ENCODE assay signal across 1 cellular context in the genomic region with DNA sequence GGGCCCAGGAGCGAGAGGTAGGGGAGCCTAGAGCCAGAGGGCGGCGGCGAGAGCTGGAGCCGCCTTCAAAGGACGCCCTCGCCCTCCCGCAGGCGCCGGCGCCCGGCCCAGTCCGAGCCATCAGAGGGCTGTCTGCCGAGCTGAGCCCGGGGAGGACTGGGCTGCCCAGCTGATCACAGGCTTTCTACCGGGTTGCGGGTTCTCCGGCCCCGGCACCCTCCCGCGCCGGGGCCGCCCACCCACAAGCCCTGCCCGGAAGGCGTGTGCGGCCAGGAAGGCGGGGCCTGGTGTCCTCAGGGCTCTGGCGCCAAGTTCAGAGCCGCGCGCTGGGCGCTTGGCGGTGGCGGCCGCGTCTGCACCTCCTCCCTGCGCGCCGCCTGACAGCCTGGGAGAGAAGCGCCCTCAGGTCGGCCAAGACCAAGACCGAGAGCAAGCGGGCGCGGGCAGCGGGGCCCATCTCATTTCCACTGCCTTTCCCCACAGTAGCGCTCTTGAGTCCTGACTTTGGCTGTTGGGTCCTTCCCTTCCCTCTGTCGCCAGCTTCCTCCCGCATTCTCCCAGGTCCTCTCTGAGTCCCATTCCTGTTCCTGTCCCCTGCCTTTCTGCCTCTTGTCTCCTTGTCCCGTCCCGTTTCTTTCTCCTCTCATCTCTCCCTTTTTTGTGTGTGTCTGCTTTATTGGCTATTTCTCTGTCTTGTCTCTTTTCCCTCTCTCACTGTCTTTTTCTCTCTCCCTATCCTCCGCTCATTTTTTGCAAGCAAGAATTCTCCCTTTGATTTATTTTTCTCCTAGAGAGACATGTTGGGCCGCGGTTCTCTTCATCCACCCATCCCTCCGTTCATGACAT.
TF ChIP-seq lines count a peak whose summit lies in the region.

No MANE protein-coding gene starts in this region.

TF ChIP-seq in H1, 55 proteins besides CTCF, POLR2A, EP300 and RAD21 (continued from another document):
- TF ChIP-seq ATF2 (IDR thresholded peaks at IDR 0.05; ENCODE audit: low read length), result no peak
- TF ChIP-seq RBBP5 (IDR thresholded peaks at IDR 0.05; ENCODE audit: borderline replicate concordance, low read depth, low read length), result 0 out of 2 replicates have a peak, but pooled peaks have one; percentile 38
